Comparison of ENCODE assay signal across 8 cellular contexts in genomic region chr9:126326228-126327015, GRCh38.
A peak's percentile ranks its signal among the peaks of the same experiment; 100 is the strongest.
DNase-seq lines count a peak whose midpoint lies in the region; ATAC-seq and TF ChIP-seq lines count a peak whose summit lies in the region.

Gene MVB12B, plus strand, starts transcription at chr9:126326829. Its CDS starts 101 bp downstream, at chr9:126326930.

- no peaks in the 10 kb centered on the region for H3K36me3 ChIP-seq in brain microvascular endothelial cell (replicated peaks)

- in situ Hi-C loops in brain microvascular endothelial cell (cut with HindIII; ENCODE audit: low pct_ligation_motif_present, low sequenced_read_pairs) = no loop called here

- H3K27ac ChIP-seq in brain microvascular endothelial cell = no peak within 1 kb of the TSS
- peak within 1 kb of the TSS; percentile 62 to 94 (median 86) for H3K27ac ChIP-seq in skin epidermis

- DNase-seq in NOMO-1 treated with DMSO at 0.1 percent for 48 hours (lab: John Stamatoyannopoulos, UW; ENCODE audit: unreplicated experiment) (peak; percentile 38), NOMO-1 treated with dmso at 0.1 percent for 144 hours (lab: John Stamatoyannopoulos, UW; ENCODE audit: unreplicated experiment) (no peak), T-helper 22 cell (ENCODE audit: low read depth) (peak; percentile 48), brain microvascular endothelial cell (no peak), iPS-NIHi11 (ENCODE audit: low spot score) (peak; percentile 88), pons (ENCODE audit: low spot score) (no peak)

- H3K27me3 ChIP-seq in brain microvascular endothelial cell (replicated peaks) = no peaks in the 10 kb centered on the region

- peak within 1 kb of the TSS; percentile 64 for H3K4me3 ChIP-seq in brain microvascular endothelial cell (ENCODE audit: low read depth, low read length)
- peak within 1 kb of the TSS; percentile 44 to 60 (median 53) for H3K4me3 ChIP-seq in skin epidermis

- no peak for TF ChIP-seq CTCF in brain microvascular endothelial cell (IDR thresholded peaks at IDR 0.05; ENCODE audit: low read depth, low read length, missing control alignments)

- no peak for ATAC-seq in HG03565 (IDR thresholded peaks at IDR 0.05; ENCODE audit: unreplicated experiment)

Comparison
In these comparisons a context has a peak if more than half of its experiments do, and no peak if none do; other contexts are left out.
1. DNase-seq: peak in NOMO-1 treated with DMSO at 0.1 percent for 48 hours (single experiment), T-helper 22 cell (single experiment) and iPS-NIHi11 (single experiment); none in NOMO-1 treated with dmso at 0.1 percent for 144 hours (single experiment), brain microvascular endothelial cell (single experiment) and pons (single experiment).